Comparison of ENCODE assay signal across 8 cellular contexts in genomic region chr19:35899547-35900214, GRCh38. TPM values are rescaled to one million over a fixed set of nuclear protein-coding genes. Genes with fewer than 3 reads are reported as not detected.
DNase-seq lines count a peak whose midpoint lies in the region; ATAC-seq and TF ChIP-seq lines count a peak whose summit lies in the region.

No MANE protein-coding gene starts in this region.

- H3K9ac ChIP-seq in HUES64 (ENCODE audit: low read depth, low read length), result peak overlapping the region; percentile 73
- H3K9ac ChIP-seq in mucosa of rectum (ENCODE audit: low read depth in 1 of 2, low read length in 2 of 2), result peak overlapping the region; percentile 79 to 81

- H3K4me3 Mint-ChIP-seq in activated T-cell treated with anti-CD3 and anti-CD28 coated beads, Interleukin-2, amount 50 U/mL, for 4 hours, result peak overlapping the region; percentile 94

- peaks cover 7% of the 10 kb centered on the region; the same call in 1 of the 2 replicates for H3K27me3 ChIP-seq in HUES64 (ENCODE audit: insufficient read depth, low read length)
- H3K27me3 ChIP-seq in esophagus (ENCODE audit: control insufficient read depth in 1 of 2, insufficient read depth in 2 of 2, low read length in 2 of 2), result no peaks in the 10 kb centered on the region
- H3K27me3 ChIP-seq in mucosa of rectum (ENCODE audit: control insufficient read depth in 2 of 2, insufficient read depth in 2 of 2, low read length in 2 of 2), result no peaks in the 10 kb centered on the region

- H3K36me3 ChIP-seq in HUES64 (ENCODE audit: insufficient read depth, low read length) (peaks cover 35% of the 10 kb centered on the region), esophagus (ENCODE audit: control insufficient read depth in 2 of 2, insufficient read depth in 2 of 2, low read length in 1 of 2) (peaks cover 0 to 15% of the 10 kb centered on the region in 2 donors), mucosa of rectum (ENCODE audit: control insufficient read depth in 2 of 2, insufficient read depth in 2 of 2, low read length in 2 of 2) (peaks cover 7 to 22% of the 10 kb centered on the region in 2 donors)

- H3K27ac ChIP-seq in C4-2B, result peak overlapping the region; percentile 82
- H3K27ac ChIP-seq in HUES64 (ENCODE audit: low read depth, low read length), result peak overlapping the region; percentile 82; the same call in 1 of the 2 replicates
- peak overlapping the region; percentile 74 to 82 for H3K27ac ChIP-seq in esophagus (ENCODE audit: low read depth in 2 of 2, low read length in 1 of 2)
- peak overlapping the region; percentile 79 to 88 for H3K27ac ChIP-seq in mucosa of rectum (ENCODE audit: low read depth in 2 of 2, low read length in 2 of 2)

- no peaks in the 10 kb centered on the region for H3K9me3 ChIP-seq in HUES64 (ENCODE audit: insufficient read depth, low read depth, low read length)
- H3K9me3 ChIP-seq in esophagus (ENCODE audit: control insufficient read depth in 2 of 2, insufficient read depth in 1 of 2, low read depth in 1 of 2, low read length in 1 of 2), result no peaks in the 10 kb centered on the region
- no peaks in the 10 kb centered on the region for H3K9me3 ChIP-seq in mucosa of rectum (ENCODE audit: control insufficient read depth in 2 of 2, low read length in 2 of 2)

- H3K9me3 Mint-ChIP-seq in activated T-cell treated with anti-CD3 and anti-CD28 coated beads, Interleukin-2, amount 50 U/mL, for 4 hours, result no peaks in the 10 kb centered on the region

- H3K4me1 ChIP-seq in HUES64 (ENCODE audit: insufficient read depth, low read length) (peaks cover 12% of the 10 kb centered on the region; the same call in 1 of the 2 replicates), esophagus (ENCODE audit: control insufficient read depth in 2 of 2, insufficient read depth in 2 of 2, low read length in 1 of 2) (peaks cover 0 to 4% of the 10 kb centered on the region in 2 donors), mucosa of rectum (ENCODE audit: control insufficient read depth in 2 of 2, insufficient read depth in 2 of 2, low read length in 2 of 2) (peaks cover 8 to 15% of the 10 kb centered on the region in 2 donors)

- TF ChIP-seq CTCF in C4-2B (conservative IDR thresholded peaks at IDR 0.05), result no peak

- peak; percentile 44 for ATAC-seq in GM19438 (IDR thresholded peaks at IDR 0.05; ENCODE audit: low read depth, unreplicated experiment)
- peak; percentile 75 to 77 for ATAC-seq in activated T-cell treated with anti-CD3 and anti-CD28 coated beads, Interleukin-2, amount 50 U/mL, for 4 hours

- peaks cover 14% of the 10 kb centered on the region for H3K36me3 Mint-ChIP-seq in activated T-cell treated with anti-CD3 and anti-CD28 coated beads, Interleukin-2, amount 50 U/mL, for 4 hours (ENCODE audit: insufficient read depth)

- peaks cover 66% of the 10 kb centered on the region for H3K4me1 Mint-ChIP-seq in activated T-cell treated with anti-CD3 and anti-CD28 coated beads, Interleukin-2, amount 50 U/mL, for 4 hours (ENCODE audit: low read depth)

- H3K4me3 ChIP-seq in HUES64 (ENCODE audit: low read length) (peak overlapping the region; percentile 96), esophagus (ENCODE audit: low read depth in 1 of 2, low read length in 2 of 2) (peak overlapping the region; percentile 54 to 61), mucosa of rectum (ENCODE audit: low read length in 2 of 2) (peak overlapping the region; percentile 75 to 86)

- WGBS in HUES64, result under 1% methylated on average over 30 of the region's 43 CpGs
- WGBS in esophagus, 2 donors, result 0 to 1% methylated on average over 29 to 41 of the region's 43 CpGs

- H3K27me3 Mint-ChIP-seq in activated T-cell treated with anti-CD3 and anti-CD28 coated beads, Interleukin-2, amount 50 U/mL, for 4 hours (ENCODE audit: low read depth), result no peaks in the 10 kb centered on the region

- peak; percentile 71 for DNase-seq in OCI-M2 (lab: John Stamatoyannopoulos, UW; ENCODE audit: unreplicated experiment)
- DNase-seq in activated T-cell treated with anti-CD3 and anti-CD28 coated beads, Interleukin-2, amount 50 U/mL, for 4 hours, result peak; percentile 85
- peak; percentile 70 to 84 for DNase-seq in stimulated activated CD8-positive, alpha-beta memory T cell treated with anti-CD3 and anti-CD28 coated beads, Interleukin-4, amount 100 ng/mL, for 4 hours (ENCODE audit: low read depth in 2 of 2, low spot score in 1 of 2)

RNA-seq across cellular contexts. Expression of gene NFKBID, which starts 0.7 kb away (rescaled TPM):
- polyA plus RNA-seq in HUES64 (2013, experiment 1 of 2), result 5.6 TPM
- 5.6 TPM for polyA plus RNA-seq in HUES64 (2013, experiment 2 of 2)
- 100 to 1,000 TPM; 138 to 149 (median 142) TPM for total RNA-seq in activated T-cell treated with anti-CD3 and anti-CD28 coated beads, Interleukin-2, amount 50 U/mL, for 4 hours
- 1 to 10 TPM; 6.6 to 8.5 TPM for polyA plus RNA-seq in esophagus

RNA-seq across cellular contexts. Expression of gene HCST, which starts 2.6 kb away (rescaled TPM):
- not detected for polyA plus RNA-seq in HUES64 (2013, experiment 1 of 2)
- polyA plus RNA-seq in HUES64 (2013, experiment 2 of 2), result 0.57 TPM
- 10 to 100 TPM; 22.6 to 37.1 (median 24.0) TPM for total RNA-seq in activated T-cell treated with anti-CD3 and anti-CD28 coated beads, Interleukin-2, amount 50 U/mL, for 4 hours
- polyA plus RNA-seq in esophagus, result 1 to 10 TPM; 6.2 to 6.7 TPM

RNA-seq across cellular contexts. Expression of gene TYROBP, which starts 8.4 kb away (rescaled TPM):
- polyA plus RNA-seq in HUES64 (2013, experiment 1 of 2), result not detected
- not detected for polyA plus RNA-seq in HUES64 (2013, experiment 2 of 2)
- total RNA-seq in activated T-cell treated with anti-CD3 and anti-CD28 coated beads, Interleukin-2, amount 50 U/mL, for 4 hours, result under 1 TPM in 2 of 3 donors, not detected in 1; 0.52 to 0.69 TPM
- 10 to 100 TPM; 16.7 to 26.8 TPM for polyA plus RNA-seq in esophagus

RNA-seq across cellular contexts. Expression of gene APLP1, which starts 31.3 kb away (rescaled TPM):
- 43.3 TPM for polyA plus RNA-seq in HUES64 (2013, experiment 1 of 2)
- polyA plus RNA-seq in HUES64 (2013, experiment 2 of 2), result 75.3 TPM
- total RNA-seq in activated T-cell treated with anti-CD3 and anti-CD28 coated beads, Interleukin-2, amount 50 U/mL, for 4 hours, result under 1 TPM in 2 of 3 donors, not detected in 1; 0.24 to 0.34 TPM
- 1 to 10 TPM in 1 of 2 donors, under 1 TPM in 1; 0.69 to 1.4 TPM for polyA plus RNA-seq in esophagus

RNA-seq across cellular contexts. Expression of gene LRFN3, which starts 36.5 kb away (rescaled TPM):
- polyA plus RNA-seq in HUES64 (2013, experiment 1 of 2), result 18.7 TPM
- polyA plus RNA-seq in HUES64 (2013, experiment 2 of 2), result 23.6 TPM
- total RNA-seq in activated T-cell treated with anti-CD3 and anti-CD28 coated beads, Interleukin-2, amount 50 U/mL, for 4 hours, result 10 to 100 TPM; 14.1 to 15.3 (median 14.4) TPM
- 1 to 10 TPM; 4.9 to 5.0 TPM for polyA plus RNA-seq in esophagus

Comparison
In these comparisons a context has a peak if more than half of its experiments do, and no peak if none do; other contexts are left out.
1. Peak in every context shown above with its lines: DNase-seq, ATAC-seq, H3K4me3 ChIP-seq and H3K27ac ChIP-seq.